ENCODE assay signal across 11 cellular contexts in the genomic region with DNA sequence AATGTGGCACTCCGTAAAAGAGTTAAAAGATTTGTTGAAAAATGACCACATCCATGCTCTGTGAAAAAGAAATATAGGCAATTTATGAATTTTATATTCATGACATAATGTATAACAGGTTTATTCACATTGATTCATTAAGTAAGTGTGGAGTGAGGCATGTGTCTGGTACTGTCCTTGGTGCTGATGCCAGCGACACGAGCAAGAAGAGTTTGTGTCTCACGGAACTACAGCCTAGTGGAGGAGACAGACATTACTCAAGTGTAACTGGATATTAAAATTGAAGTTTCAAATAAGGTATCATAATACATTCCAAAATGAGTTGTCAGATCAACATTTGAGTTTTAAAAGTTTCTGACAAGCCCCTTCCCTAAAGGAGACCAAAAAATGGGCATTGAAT.
A peak's percentile ranks its signal among the peaks of the same experiment; 100 is the strongest.
DNase-seq lines count a peak whose midpoint lies in the region; ATAC-seq and TF ChIP-seq lines count a peak whose summit lies in the region.
"Had no signal": no experiment of that assay in that cellular context is flagged by ENCODE, and none has a peak within 500 bp of the region (broad histone marks: within the 10 kb centered on the region; RNA-seq: fewer than 3 reads in every experiment).

No MANE protein-coding gene starts in this region.

- intact Hi-C loops in A673 (cut with micrococcal nuclease; ENCODE audit: unreplicated experiment) (no loop called here), transverse colon (cut with DNase I; ENCODE audit: low total_unique reads) (no loop called here), ascending aorta (cut with DNase I) (no loop called here), left ventricle myocardium inferior (cut with micrococcal nuclease) (no loop called here)

- H3K36me3 ChIP-seq in A673 (ENCODE audit: insufficient read depth, low read length, poor library complexity, severe bottlenecking), result no peaks in the 10 kb centered on the region
- no peaks in the 10 kb centered on the region for H3K36me3 ChIP-seq in transverse colon
- no peaks in the 10 kb centered on the region for H3K36me3 ChIP-seq in ascending aorta
- H3K36me3 ChIP-seq in left ventricle myocardium inferior, result no peaks in the 10 kb centered on the region

- H3K27me3 ChIP-seq in A673 (replicated peaks; ENCODE audit: insufficient read depth, low read depth, low read length, poor library complexity), result no peaks in the 10 kb centered on the region
- no peaks in the 10 kb centered on the region for H3K27me3 ChIP-seq in transverse colon
- no peaks in the 10 kb centered on the region for H3K27me3 ChIP-seq in ascending aorta
- peaks cover 22% of the 10 kb centered on the region for H3K27me3 ChIP-seq in left ventricle myocardium inferior (ENCODE audit: low read depth)

- H3K4me3 ChIP-seq in A673 (ENCODE audit: low read depth, low read length, poor library complexity, severe bottlenecking) (no peak overlapping the region), foreskin fibroblast (ENCODE audit: low read depth in 1 of 2, low read length in 2 of 2) (no peak overlapping the region), transverse colon (no peak overlapping the region), ascending aorta (no peak overlapping the region), left ventricle myocardium inferior (no peak overlapping the region)

- CTCF ChIA-PET in A673 (lab: Charles Lee), result no interaction called here

- no peak for TF ChIP-seq POLR2A in transverse colon (IDR thresholded peaks at IDR 0.05)

- H3K27ac ChIP-seq in A673 (ENCODE audit: low read depth, low read length, poor library complexity, severe bottlenecking) (no peak overlapping the region), transverse colon (no peak overlapping the region), ascending aorta (no peak overlapping the region), left ventricle myocardium inferior (replicated peaks) (no peak overlapping the region)

- in situ Hi-C loops in transverse colon (cut with MboI; ENCODE audit: low pct_ligation_motif_present in 1 of 4, low pct_unique_long_range_greater_than_20kb in 1 of 4, low sequenced_read_pairs in 3 of 4), result no loop called here

- DNase-seq in A673 (ENCODE audit: low spot score) (peak; percentile 82), HK-2 (ENCODE audit: unreplicated experiment) (peak; percentile 25), UCSD-AML1 (lab: John Stamatoyannopoulos, UW; ENCODE audit: unreplicated experiment) (peak; percentile 20), foreskin fibroblast (peak; percentile 75 to 90), transverse colon (no peak), ascending aorta (ENCODE audit: low spot score in 2 of 2) (no peak), left ventricle myocardium inferior (no peak)
- DNase-seq: DMS79 treated with DMSO at 0.1 percent for 48 hours had no signal

- H3K4me1 ChIP-seq in A673 (ENCODE audit: insufficient read depth, low read length, poor library complexity, severe bottlenecking) (no peaks in the 10 kb centered on the region), transverse colon (no peaks in the 10 kb centered on the region), ascending aorta (no peaks in the 10 kb centered on the region), left ventricle myocardium inferior (no peaks in the 10 kb centered on the region)

- POLR2A ChIA-PET in A673 (lab: Charles Lee; ENCODE audit: low non-redundant PET), result no interaction called here

- TF ChIP-seq EP300 in transverse colon (IDR thresholded peaks at IDR 0.05; ENCODE audit: low read depth), result no peak

- H3K9me3 ChIP-seq in A673 (ENCODE audit: low read depth, low read length, poor library complexity, severe bottlenecking) (no peaks in the 10 kb centered on the region), transverse colon (no peaks in the 10 kb centered on the region), ascending aorta (peaks cover 0 to 6% of the 10 kb centered on the region in 2 donors), left ventricle myocardium inferior (replicated peaks) (peaks cover 13% of the 10 kb centered on the region)

- TF ChIP-seq CTCF in A673 (conservative IDR thresholded peaks at IDR 0.05; ENCODE audit: low read depth, low read length) (peak; percentile 38), foreskin fibroblast (IDR thresholded peaks at IDR 0.05; ENCODE audit: low read depth, low read length) (peak; percentile 22), transverse colon (IDR thresholded peaks at IDR 0.05) (no peak), ascending aorta (IDR thresholded peaks at IDR 0.05) (no peak), left ventricle myocardium inferior (IDR thresholded peaks at IDR 0.05; ENCODE audit: borderline replicate concordance) (no peak)

- ATAC-seq in HG03354 (IDR thresholded peaks at IDR 0.05; ENCODE audit: poor library complexity, severe bottlenecking, unreplicated experiment), result no peak
- ATAC-seq: naive thymus-derived CD4-positive, alpha-beta T cell; Panc1 had no signal

- BruUV-seq in A673 (replicated peaks; lab: Mats Ljungman, UMichigan), result no TSS peak

- WGBS in transverse colon (ENCODE audit: low coverage in 1 of 2), 2 donors, result 18 to 33% methylated on average over 3 to 4 of the region's 4 CpGs

Comparison
In these comparisons a context has a peak if more than half of its experiments do, and no peak if none do; other contexts are left out.
1. DNase-seq: peak in A673 (single experiment), HK-2 (single experiment), UCSD-AML1 (single experiment) and foreskin fibroblast (2 of 2); none in transverse colon (single experiment), ascending aorta (0 of 2) and left ventricle myocardium inferior (single experiment).
2. CTCF ChIP-seq: peak in A673 (single experiment) and foreskin fibroblast (single experiment); none in transverse colon (0 of 5), ascending aorta (0 of 3) and left ventricle myocardium inferior (single experiment).